Comparison of ENCODE assay signal across 3 cellular contexts in genomic region chr4:94039226-94039625, GRCh38.
"Had no signal": no experiment of that assay in that cellular context is flagged by ENCODE, and none has a peak within 500 bp of the region (broad histone marks: within the 10 kb centered on the region; RNA-seq: fewer than 3 reads in every experiment).

No MANE protein-coding gene starts in this region.

- H3K4me3 ChIP-seq: GM12878 had no signal

- ATAC-seq: GM12878 had no signal

- DNase-seq: GDM1, GF-D8 had no signal
